In the genomic region with DNA sequence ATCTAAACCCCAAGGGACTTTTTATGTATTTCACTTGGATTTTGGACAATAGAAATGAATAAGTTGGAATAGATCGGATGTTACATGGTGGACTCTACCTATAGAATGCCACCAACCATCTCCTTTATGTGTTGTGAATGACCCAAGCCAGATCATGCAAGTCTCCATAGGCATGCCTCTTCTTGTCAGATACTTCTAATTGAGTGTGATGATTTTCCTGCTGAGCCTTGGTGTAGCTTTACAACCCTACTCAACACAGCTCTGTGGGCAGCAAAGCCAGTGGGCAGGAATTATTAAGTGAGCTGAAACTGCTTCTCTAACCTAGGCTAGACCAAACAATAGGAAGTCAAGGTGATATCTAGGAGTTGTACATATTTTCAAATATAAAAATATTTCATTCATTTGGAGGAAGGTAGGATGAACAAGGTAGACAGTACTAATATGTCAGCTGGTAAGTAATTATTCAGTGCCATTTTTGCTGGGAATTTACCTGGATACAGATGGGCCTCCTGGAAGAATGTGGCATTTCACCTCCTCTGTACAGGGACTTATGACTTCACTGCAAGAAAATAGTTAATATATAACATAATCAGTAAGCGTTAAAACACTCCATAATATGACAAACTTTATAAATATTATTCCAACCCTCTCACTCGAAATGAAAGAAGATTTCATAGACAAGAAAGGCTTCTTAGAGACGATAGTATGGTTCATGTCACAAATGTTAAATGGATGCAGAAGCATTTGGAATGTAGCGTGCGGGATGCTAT, we compare ENCODE assay signal across 25 cellular contexts.
"Had no signal": no experiment of that assay in that cellular context is flagged by ENCODE, and none has a peak within 500 bp of the region (broad histone marks: within the 10 kb centered on the region; RNA-seq: fewer than 3 reads in every experiment).

No MANE protein-coding gene starts in this region.

- H3K9me3 ChIP-seq: colonic mucosa, esophagus squamous epithelium, ovary, sigmoid colon, testis had no signal

- H3K36me3 ChIP-seq: colonic mucosa, esophagus squamous epithelium, ovary, sigmoid colon, stomach, tibial artery had no signal

- H3K4me1 Mint-ChIP-seq: immature natural killer cell; naive thymus-derived CD8-positive, alpha-beta T cell; stimulated activated effector memory CD8-positive, alpha-beta T cell treated with anti-CD3 and anti-CD28 coated beads, Interleukin-12 subunit alpha, Interleukin-12 subunit beta, amount 100 ng/mL, for 72 hours had no signal

- H3K4me1 ChIP-seq: colonic mucosa, esophagus squamous epithelium, psoas muscle, sigmoid colon, stomach, testis, tibial artery had no signal

- DNase-seq: colonic mucosa; dermis blood vessel endothelial cell; effector memory CD4-positive, alpha-beta T cell; erythroblast; esophagus squamous epithelium; foreskin melanocyte; hypothalamus; immature natural killer cell; islet precursor cell; naive thymus-derived CD8-positive, alpha-beta T cell; occipital lobe; ovary; posterior cingulate gyrus; psoas muscle; right cardiac atrium; sigmoid colon; stimulated activated CD4-positive, alpha-beta T cell treated with anti-CD3 and anti-CD28 coated beads, Interleukin-2, amount 100 ng/mL, for 24 hours; stimulated activated CD4-positive, alpha-beta T cell treated with anti-CD3 and anti-CD28 coated beads, Interleukin-4, amount 100 ng/mL, for 24 hours; stimulated activated naive CD4-positive, alpha-beta T cell treated with Interleukin-2 at 50 U/mL for 16 hours; stomach; testis; tibial artery had no signal

- H3K27me3 ChIP-seq: colonic mucosa, esophagus squamous epithelium, ovary, sigmoid colon, stomach, testis, tibial artery had no signal

- H3K4me3 Mint-ChIP-seq: immature natural killer cell; naive thymus-derived CD8-positive, alpha-beta T cell; stimulated activated effector memory CD8-positive, alpha-beta T cell treated with anti-CD3 and anti-CD28 coated beads, Interleukin-12 subunit alpha, Interleukin-12 subunit beta, amount 100 ng/mL, for 72 hours; type B pancreatic cell had no signal

- H3K27me3 Mint-ChIP-seq: naive thymus-derived CD8-positive, alpha-beta T cell had no signal

- H3K27ac Mint-ChIP-seq: immature natural killer cell; naive thymus-derived CD8-positive, alpha-beta T cell; stimulated activated effector memory CD8-positive, alpha-beta T cell treated with anti-CD3 and anti-CD28 coated beads, Interleukin-12 subunit alpha, Interleukin-12 subunit beta, amount 100 ng/mL, for 72 hours; type B pancreatic cell had no signal

- H3K4me3 ChIP-seq: colonic mucosa, esophagus squamous epithelium, lung, ovary, psoas muscle, sigmoid colon, stomach, testis, tibial artery had no signal

- H3K27ac ChIP-seq: colonic mucosa, esophagus squamous epithelium, ovary, psoas muscle, sigmoid colon, stomach, testis, tibial artery had no signal

- H3K36me3 Mint-ChIP-seq: immature natural killer cell; naive thymus-derived CD8-positive, alpha-beta T cell; stimulated activated effector memory CD8-positive, alpha-beta T cell treated with anti-CD3 and anti-CD28 coated beads, Interleukin-12 subunit alpha, Interleukin-12 subunit beta, amount 100 ng/mL, for 72 hours; type B pancreatic cell had no signal
